Comparison of ENCODE assay signal across 17 cellular contexts in genomic region chr1:172270605-172271004, GRCh38.
DNase-seq lines count a peak whose midpoint lies in the region; ATAC-seq and TF ChIP-seq lines count a peak whose summit lies in the region.
"Had no signal": no experiment of that assay in that cellular context is flagged by ENCODE, and none has a peak within 500 bp of the region (broad histone marks: within the 10 kb centered on the region; RNA-seq: fewer than 3 reads in every experiment).

No MANE protein-coding gene starts in this region.

- peak overlapping the region in 2 of 4 donors; percentile 45 to 61 for H3K27ac ChIP-seq in gastroesophageal sphincter
- H3K27ac ChIP-seq in A673 (ENCODE audit: low read depth, low read length, poor library complexity, severe bottlenecking) = no peak overlapping the region
- H3K27ac ChIP-seq: C4-2B, psoas muscle had no signal

- H3K4me3 ChIP-seq in AG10803 (ENCODE audit: low read length) (peak overlapping the region; percentile 20), adipocyte (ENCODE audit: low read length) (peak overlapping the region; percentile 66), gastroesophageal sphincter (no peak overlapping the region), A673 (ENCODE audit: low read depth, low read length, poor library complexity, severe bottlenecking) (no peak overlapping the region)
- H3K4me3 ChIP-seq: psoas muscle had no signal

- POLR2A ChIA-PET in A673 (lab: Charles Lee; ENCODE audit: low non-redundant PET) = no interaction called here

- H3K36me3 ChIP-seq in adipocyte (ENCODE audit: control insufficient read depth, insufficient read depth, low read length, severe bottlenecking) = no peaks in the 10 kb centered on the region
- no peaks in the 10 kb centered on the region for H3K36me3 ChIP-seq in gastroesophageal sphincter
- no peaks in the 10 kb centered on the region for H3K36me3 ChIP-seq in A673 (ENCODE audit: insufficient read depth, low read length, poor library complexity, severe bottlenecking)

- peaks cover 48% of the 10 kb centered on the region for H3K4me1 Mint-ChIP-seq in nephron

- no peak overlapping the region for H3K4me3 Mint-ChIP-seq in nephron
- H3K4me3 Mint-ChIP-seq: H9, memory B cell had no signal

- H3K4me1 ChIP-seq in adipocyte (ENCODE audit: control insufficient read depth, insufficient read depth, low read length) = peaks cover 57% of the 10 kb centered on the region
- peaks cover 0 to 23% (median 3%) of the 10 kb centered on the region in 3 donors for H3K4me1 ChIP-seq in gastroesophageal sphincter
- H3K4me1 ChIP-seq in A673 (ENCODE audit: insufficient read depth, low read length, poor library complexity, severe bottlenecking) = no peaks in the 10 kb centered on the region

- peak overlapping the region; percentile 71 for H3K9ac ChIP-seq in adipocyte (ENCODE audit: low read length)

- TF ChIP-seq RAD21 in Ishikawa (IDR thresholded peaks at IDR 0.05; ENCODE audit: low read depth) = no peak

- DNase-seq in AG10803 (ENCODE audit: low read depth) = peak; percentile 62
- DNase-seq in adipocyte (ENCODE audit: low read depth) = peak; percentile 76
- DNase-seq in stimulated activated CD4-positive, alpha-beta T cell treated with anti-CD3 and anti-CD28 coated beads, Interleukin-1b, Interleukin-23, amount 100 ng/mL, for 48 hours = no peak
- DNase-seq in NCI-H748 (lab: John Stamatoyannopoulos, UW; ENCODE audit: unreplicated experiment) = no peak
- no peak for DNase-seq in A673 (ENCODE audit: low spot score)
- DNase-seq: activated effector memory CD4-positive, alpha-beta T cell treated with Interleukin-2 at 50 U/mL for 16 hours; DND-41; H9; NCI-H1105 treated with DMSO at 0.1 percent for 48 hours; NCI-H446 treated with DMSO at 0.1 percent for 48 hours; psoas muscle; Right ventricle myocardium superior had no signal

- no peak for TF ChIP-seq POLR2A in gastroesophageal sphincter (IDR thresholded peaks at IDR 0.05)

- no peaks in the 10 kb centered on the region for H3K9me3 Mint-ChIP-seq in nephron
- H3K9me3 Mint-ChIP-seq: H9, memory B cell had no signal

- H3K27me3 ChIP-seq in adipocyte (replicated peaks; ENCODE audit: control insufficient read depth, insufficient read depth, low read length) (no peaks in the 10 kb centered on the region), gastroesophageal sphincter (no peaks in the 10 kb centered on the region), A673 (replicated peaks; ENCODE audit: insufficient read depth, low read depth, low read length, poor library complexity) (no peaks in the 10 kb centered on the region)

- TF ChIP-seq CTCF in AG10803 (conservative IDR thresholded peaks at IDR 0.05; ENCODE audit: low read length) (no peak), nephron (IDR thresholded peaks at IDR 0.05; ENCODE audit: unreplicated experiment in 3 of 3) (no peak), gastroesophageal sphincter (IDR thresholded peaks at IDR 0.05) (no peak), A673 (conservative IDR thresholded peaks at IDR 0.05; ENCODE audit: low read depth, low read length) (no peak)

- TF ChIP-seq EP300 in Ishikawa (IDR thresholded peaks at IDR 0.05; ENCODE audit: borderline replicate concordance) (no peak), gastroesophageal sphincter (IDR thresholded peaks at IDR 0.05) (no peak)

- 4% methylated on average over 3 of the region's 3 CpGs for WGBS in gastroesophageal sphincter (ENCODE audit: low coverage in 1 of 2), 2 donors

- H3K27me3 Mint-ChIP-seq in nephron (ENCODE audit: low read depth) = no peaks in the 10 kb centered on the region
- H3K27me3 Mint-ChIP-seq: memory B cell had no signal

- ATAC-seq in gastroesophageal sphincter = no peak
- ATAC-seq: psoas muscle had no signal

- no peaks in the 10 kb centered on the region for H3K36me3 Mint-ChIP-seq in nephron (ENCODE audit: low read depth)
- H3K36me3 Mint-ChIP-seq: memory B cell had no signal

- CTCF ChIA-PET in A673 (lab: Charles Lee) = interaction anchor here (0.6 kb wide), 1 partner anchor 584 kb away, joined by 4 read pairs; no protein-coding TSS in a partner anchor

- no peaks in the 10 kb centered on the region for H3K9me3 ChIP-seq in adipocyte (ENCODE audit: control insufficient read depth, low read length)
- H3K9me3 ChIP-seq in gastroesophageal sphincter = no peaks in the 10 kb centered on the region
- no peaks in the 10 kb centered on the region for H3K9me3 ChIP-seq in A673 (ENCODE audit: low read depth, low read length, poor library complexity, severe bottlenecking)
- H3K9me3 ChIP-seq: psoas muscle had no signal

- BruUV-seq in A673 (replicated peaks; lab: Mats Ljungman, UMichigan) = no TSS peak

- peak overlapping the region; percentile 9 to 82 (median 76) for H3K27ac Mint-ChIP-seq in nephron
- H3K27ac Mint-ChIP-seq: H9, memory B cell had no signal

- intact Hi-C loops in A673 (cut with micrococcal nuclease; ENCODE audit: unreplicated experiment) = no loop called here

TF ChIP-seq in Ishikawa, 13 proteins besides CTCF, POLR2A, EP300 and RAD21:
- TF ChIP-seq TEAD4 (IDR thresholded peaks at IDR 0.05) (no peak), FOXM1 (IDR thresholded peaks at IDR 0.05; ENCODE audit: borderline replicate concordance, low read depth) (peak; percentile 50; the same call in 1 of the 2 replicates)

Comparison
In these comparisons a context has a peak if more than half of its experiments do, and no peak if none do; other contexts are left out.
1. DNase-seq: peak in AG10803 (single experiment) and adipocyte (single experiment); none in stimulated activated CD4-positive, alpha-beta T cell treated with anti-CD3 and anti-CD28 coated beads, Interleukin-1b, Interleukin-23, amount 100 ng/mL, for 48 hours (single experiment), NCI-H748 (single experiment) and A673 (single experiment).
2. H3K4me3 ChIP-seq: peak in AG10803 (single experiment) and adipocyte (single experiment); none in gastroesophageal sphincter (0 of 2) and A673 (single experiment).